16 cellular contexts compared by ENCODE assay signal in genomic region chr2:117956036-117956791, GRCh38. TPM values are rescaled to one million over a fixed set of nuclear protein-coding genes. Genes with fewer than 3 reads are reported as not detected.
DNase-seq lines count a peak whose midpoint lies in the region; ATAC-seq and TF ChIP-seq lines count a peak whose summit lies in the region.
"Had no signal": no experiment of that assay in that cellular context is flagged by ENCODE, and none has a peak within 500 bp of the region (broad histone marks: within the 10 kb centered on the region; RNA-seq: fewer than 3 reads in every experiment).

No MANE protein-coding gene starts in this region.

- no peak overlapping the region for H3K4me3 Mint-ChIP-seq in activated naive CD8-positive, alpha-beta T cell treated with anti-CD3 and anti-CD28 coated beads, Interleukin-2, amount 50 U/mL, for 24 hours
- H3K4me3 Mint-ChIP-seq: activated CD4-positive, alpha-beta memory T cell treated with anti-CD3 and anti-CD28 coated beads, Interleukin-2, amount 10 ng/mL, durations not matched to agents 7 days and 5 days; activated T-helper 1 cell treated with anti-CD3 and anti-CD28 coated beads, Interleukin-12 subunit alpha, Interleukin-12 subunit beta, Interleukin-2, Interleukin-4 antibody, amounts not matched to agents 30 ng/mL and 10 ng/mL and 1 ng/mL, durations not matched to agents 14 hours and 24 hours and 36 hours; B cell; dendritic cell treated with granulocyte-macrophage colony-stimulating factor and Interleukin-4, amounts not matched to agents 40 ng/mL and 50 ng/mL, for 4 days had no signal

- peak; percentile 37; the same call in 1 of the 2 replicates for TF ChIP-seq CTCF in A673 (conservative IDR thresholded peaks at IDR 0.05; ENCODE audit: low read depth, low read length)
- TF ChIP-seq CTCF in HCT116 (IDR thresholded peaks at IDR 0.05 in 2 of 3, conservative IDR thresholded peaks at IDR 0.05 in 1 of 3; ENCODE audit: borderline replicate concordance in 1 of 3, insufficient read depth in 1 of 3, low read depth in 2 of 3, low read length in 2 of 3), result peak; percentile 5 to 39 (median 22); a peak in 2 of 6 replicates

- no peak overlapping the region for H3K27ac ChIP-seq in A673 (ENCODE audit: low read depth, low read length, poor library complexity, severe bottlenecking)
- no peak overlapping the region for H3K27ac ChIP-seq in HCT116 (ENCODE audit: low read depth, low read length)
- H3K27ac ChIP-seq: stomach had no signal

- no peak overlapping the region for H2AFZ ChIP-seq in HCT116 (ENCODE audit: low read depth, low read length, poor library complexity, severe bottlenecking)

- no TSS peak for BruUV-seq in A673 (replicated peaks; lab: Mats Ljungman, UMichigan)
- BruUV-seq in HCT116 (replicated peaks; lab: Mats Ljungman, UMichigan), result no TSS peak

- H3K4me1 Mint-ChIP-seq in activated naive CD8-positive, alpha-beta T cell treated with anti-CD3 and anti-CD28 coated beads, Interleukin-2, amount 50 U/mL, for 24 hours, result no peaks in the 10 kb centered on the region
- H3K4me1 Mint-ChIP-seq: activated CD4-positive, alpha-beta memory T cell treated with anti-CD3 and anti-CD28 coated beads, Interleukin-2, amount 10 ng/mL, durations not matched to agents 7 days and 5 days; B cell had no signal

- H3K9ac ChIP-seq in HCT116 (ENCODE audit: low read length), result no peak overlapping the region
- no peak overlapping the region for H3K9ac ChIP-seq in adipocyte (ENCODE audit: low read length)

- RAD21 ChIA-PET in HCT116 (lab: Charles Lee; ENCODE audit: low non-redundant PET in 1 of 2, low total read pairs in 2 of 2, uncharacterized antibody in 2 of 2, unreplicated experiment in 2 of 2), result no interaction called here

- H3K9me3 ChIP-seq in A673 (ENCODE audit: low read depth, low read length, poor library complexity, severe bottlenecking) (no peaks in the 10 kb centered on the region), HCT116 (ENCODE audit: control insufficient read depth in 1 of 2, insufficient read depth in 1 of 2, low read depth in 1 of 2, low read length in 2 of 2) (no peaks in the 10 kb centered on the region), adipocyte (ENCODE audit: control insufficient read depth, low read length) (no peaks in the 10 kb centered on the region)
- H3K9me3 ChIP-seq: stomach had no signal

- H3K27me3 Mint-ChIP-seq in activated naive CD8-positive, alpha-beta T cell treated with anti-CD3 and anti-CD28 coated beads, Interleukin-2, amount 50 U/mL, for 24 hours, result no peaks in the 10 kb centered on the region
- H3K27me3 Mint-ChIP-seq: activated CD4-positive, alpha-beta memory T cell treated with anti-CD3 and anti-CD28 coated beads, Interleukin-2, amount 10 ng/mL, durations not matched to agents 7 days and 5 days; B cell; dendritic cell treated with granulocyte-macrophage colony-stimulating factor and Interleukin-4, amounts not matched to agents 40 ng/mL and 50 ng/mL, for 4 days had no signal

- no peaks in the 10 kb centered on the region for H4K20me1 ChIP-seq in HCT116 (ENCODE audit: insufficient read depth)

- H3K9me2 ChIP-seq in HCT116 (ENCODE audit: insufficient read depth), result no peaks in the 10 kb centered on the region

- intact Hi-C loops in A673 (cut with micrococcal nuclease; ENCODE audit: unreplicated experiment) (no loop called here), HCT116 (cut with micrococcal nuclease) (no loop called here)

- H3K36me3 ChIP-seq in A673 (ENCODE audit: insufficient read depth, low read length, poor library complexity, severe bottlenecking), result peaks cover 29% of the 10 kb centered on the region
- H3K36me3 ChIP-seq in HCT116 (ENCODE audit: control insufficient read depth in 1 of 2, insufficient read depth in 2 of 2, low read length in 2 of 2), result peaks cover 11 to 16% of the 10 kb centered on the region in 2 experiments; a peak in 3 of 4 replicates
- peaks cover 93% of the 10 kb centered on the region for H3K36me3 ChIP-seq in adipocyte (ENCODE audit: control insufficient read depth, insufficient read depth, low read length, severe bottlenecking)

- no peaks in the 10 kb centered on the region for H3K9me3 Mint-ChIP-seq in activated naive CD8-positive, alpha-beta T cell treated with anti-CD3 and anti-CD28 coated beads, Interleukin-2, amount 50 U/mL, for 24 hours
- H3K9me3 Mint-ChIP-seq: activated CD4-positive, alpha-beta memory T cell treated with anti-CD3 and anti-CD28 coated beads, Interleukin-2, amount 10 ng/mL, durations not matched to agents 7 days and 5 days; activated T-helper 1 cell treated with anti-CD3 and anti-CD28 coated beads, Interleukin-12 subunit alpha, Interleukin-12 subunit beta, Interleukin-2, Interleukin-4 antibody, amounts not matched to agents 30 ng/mL and 10 ng/mL and 1 ng/mL, durations not matched to agents 14 hours and 24 hours and 36 hours; dendritic cell treated with granulocyte-macrophage colony-stimulating factor and Interleukin-4, amounts not matched to agents 40 ng/mL and 50 ng/mL, for 4 days had no signal

- no peak for ATAC-seq in HCT116
- no peak for ATAC-seq in HG02981 (IDR thresholded peaks at IDR 0.05; ENCODE audit: unreplicated experiment)
- no peak for ATAC-seq in activated naive CD8-positive, alpha-beta T cell treated with anti-CD3 and anti-CD28 coated beads, Interleukin-2, amount 50 U/mL, for 24 hours

- H3K27ac Mint-ChIP-seq in activated naive CD8-positive, alpha-beta T cell treated with anti-CD3 and anti-CD28 coated beads, Interleukin-2, amount 50 U/mL, for 24 hours, result no peak overlapping the region
- H3K27ac Mint-ChIP-seq: activated CD4-positive, alpha-beta memory T cell treated with anti-CD3 and anti-CD28 coated beads, Interleukin-2, amount 10 ng/mL, durations not matched to agents 7 days and 5 days; activated T-helper 1 cell treated with anti-CD3 and anti-CD28 coated beads, Interleukin-12 subunit alpha, Interleukin-12 subunit beta, Interleukin-2, Interleukin-4 antibody, amounts not matched to agents 30 ng/mL and 10 ng/mL and 1 ng/mL, durations not matched to agents 14 hours and 24 hours and 36 hours; B cell; dendritic cell treated with granulocyte-macrophage colony-stimulating factor and Interleukin-4, amounts not matched to agents 40 ng/mL and 50 ng/mL, for 4 days had no signal

- POLR2A ChIA-PET in A673 (lab: Charles Lee; ENCODE audit: low non-redundant PET) (no interaction called here), HCT116 (lab: Charles Lee) (no interaction called here)

- no peaks in the 10 kb centered on the region for H3K79me2 ChIP-seq in HCT116 (ENCODE audit: insufficient read depth, low read length)

- H3K36me3 Mint-ChIP-seq in activated naive CD8-positive, alpha-beta T cell treated with anti-CD3 and anti-CD28 coated beads, Interleukin-2, amount 50 U/mL, for 24 hours (ENCODE audit: low read depth), result peaks cover 53% of the 10 kb centered on the region

- no peaks in the 10 kb centered on the region for H3K27me3 ChIP-seq in A673 (replicated peaks; ENCODE audit: insufficient read depth, low read depth, low read length, poor library complexity)
- H3K27me3 ChIP-seq in HCT116 (ENCODE audit: insufficient read depth, low read length), result no peaks in the 10 kb centered on the region
- H3K27me3 ChIP-seq in adipocyte (replicated peaks; ENCODE audit: control insufficient read depth, insufficient read depth, low read length), result no peaks in the 10 kb centered on the region
- H3K27me3 ChIP-seq: stomach had no signal

- DNase-seq in A673 (ENCODE audit: low spot score), result no peak
- no peak for DNase-seq in HCT116 (ENCODE audit: low read depth, low spot score)
- DNase-seq in adipocyte (ENCODE audit: low read depth), result peak; percentile 66
- DNase-seq in left kidney (ENCODE audit: low read depth, low spot score), result peak; percentile 7
- no peak for DNase-seq in SHP77 treated with DMSO at 0.1 percent for 48 hours (lab: John Stamatoyannopoulos, UW)
- no peak for DNase-seq in activated naive CD8-positive, alpha-beta T cell treated with anti-CD3 and anti-CD28 coated beads, Interleukin-2, amount 50 U/mL, for 24 hours
- no peak for DNase-seq in NK-92 treated with Interleukin-12 subunit alpha and Interleukin-12 subunit beta, amount 100 ng/mL, for 24 hours (lab: John Stamatoyannopoulos, UW)
- DNase-seq: activated CD4-positive, alpha-beta memory T cell treated with anti-CD3 and anti-CD28 coated beads, Interleukin-2, amount 10 ng/mL, durations not matched to agents 7 days and 5 days; amniotic stem cell; DMS79 treated with DMSO at 0.1 percent for 48 hours; NCI-H2171 treated with DMSO at 0.1 percent for 48 hours; stomach had no signal

- no peaks in the 10 kb centered on the region for H3K4me1 ChIP-seq in A673 (ENCODE audit: insufficient read depth, low read length, poor library complexity, severe bottlenecking)
- H3K4me1 ChIP-seq in HCT116 (ENCODE audit: control insufficient read depth in 1 of 2, insufficient read depth in 2 of 2, low read length in 2 of 2), result no peaks in the 10 kb centered on the region
- H3K4me1 ChIP-seq in adipocyte (ENCODE audit: control insufficient read depth, insufficient read depth, low read length), result peaks cover 13% of the 10 kb centered on the region

- H3K4me3 ChIP-seq in A673 (ENCODE audit: low read depth, low read length, poor library complexity, severe bottlenecking) (no peak overlapping the region), HCT116 (replicated peaks in 1 of 2; ENCODE audit: low read depth in 1 of 2, low read length in 2 of 2) (no peak overlapping the region), adipocyte (ENCODE audit: low read length) (no peak overlapping the region)
- H3K4me3 ChIP-seq: stomach had no signal

- CTCF ChIA-PET in A673 (lab: Charles Lee), result interaction anchor here (1.1 kb wide), 1 partner anchor 47 kb away, joined by 6 read pairs; no protein-coding TSS in a partner anchor
- CTCF ChIA-PET in HCT116 (lab: Charles Lee), result interaction anchor here (1.5 kb wide), 1 partner anchor 47 kb away, joined by 5 read pairs; no protein-coding TSS in a partner anchor

- TF ChIP-seq POLR2A in HCT116 (IDR thresholded peaks at IDR 0.05; ENCODE audit: borderline replicate concordance, extremely low read depth, insufficient read depth, insufficient read length), result no peak

- TF ChIP-seq RAD21 in HCT116 (IDR thresholded peaks at IDR 0.05; ENCODE audit: low read depth), result no peak

- H3K4me2 ChIP-seq in HCT116 (ENCODE audit: low read length), result no peak overlapping the region

TF ChIP-seq in HCT116, 20 proteins besides CTCF, POLR2A, EP300 and RAD21 (continues in another document):
- TF ChIP-seq SRF (IDR thresholded peaks at IDR 0.05; ENCODE audit: low read depth) (no peak), SIN3A (IDR thresholded peaks at IDR 0.05; ENCODE audit: low read depth) (no peak), ELF1 (IDR thresholded peaks at IDR 0.05; ENCODE audit: borderline replicate concordance, low read depth) (no peak), ZNF274 (IDR thresholded peaks at IDR 0.05; ENCODE audit: low read depth, low read length) (no peak), ATF3 (IDR thresholded peaks at IDR 0.05) (no peak), TCF7L2 (IDR thresholded peaks at IDR 0.05; ENCODE audit: borderline replicate concordance, extremely low read depth, insufficient read depth, insufficient read length) (no peak), FOSL1 (IDR thresholded peaks at IDR 0.05; ENCODE audit: low read depth) (no peak)

RNA-seq across cellular contexts. Expression of gene CCDC93, which starts 57.7 kb away (rescaled TPM):
- 27.2 and 28.8 TPM in 2 replicates for total RNA-seq in A673 (2021)
- 18.7 TPM for total RNA-seq in HCT116 (2021; ENCODE audit: unreplicated experiment)
- polyA plus RNA-seq in HCT116 (2012), result 7.6 and 9.6 TPM in 2 replicates

Comparison
In these comparisons a context has a peak if more than half of its experiments do, and no peak if none do; other contexts are left out.
1. DNase-seq: peak in adipocyte (single experiment) and left kidney (single experiment); none in A673 (single experiment), HCT116 (single experiment), SHP77 treated with DMSO at 0.1 percent for 48 hours (single experiment), activated naive CD8-positive, alpha-beta T cell treated with anti-CD3 and anti-CD28 coated beads, Interleukin-2, amount 50 U/mL, for 24 hours (single experiment) and NK-92 treated with Interleukin-12 subunit alpha and Interleukin-12 subunit beta, amount 100 ng/mL, for 24 hours (single experiment).